In the genomic region with DNA sequence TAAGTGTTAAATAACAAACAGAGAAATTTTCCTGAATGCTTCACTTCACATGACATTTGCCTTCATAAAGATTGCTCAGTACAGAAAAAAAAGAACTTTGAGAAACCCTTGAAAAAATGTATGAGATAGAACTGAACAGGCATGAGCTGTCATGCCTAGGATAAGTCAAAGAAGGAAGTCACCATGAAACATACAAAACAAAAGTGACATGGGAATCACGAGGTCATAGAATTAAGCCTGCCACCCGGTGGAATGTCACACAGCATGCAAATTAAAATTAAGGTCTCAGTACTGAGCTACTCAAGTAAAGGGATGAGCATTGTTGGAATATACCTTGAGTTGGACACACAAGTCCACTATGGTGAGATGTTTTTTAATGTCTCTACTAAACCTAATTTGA, we compare ENCODE assay signal across 11 cellular contexts.
A peak's percentile ranks its signal among the peaks of the same experiment; 100 is the strongest.
DNase-seq lines count a peak whose midpoint lies in the region; ATAC-seq and TF ChIP-seq lines count a peak whose summit lies in the region.
"Had no signal": no experiment of that assay in that cellular context is flagged by ENCODE, and none has a peak within 500 bp of the region (broad histone marks: within the 10 kb centered on the region; RNA-seq: fewer than 3 reads in every experiment).

No MANE protein-coding gene starts in this region.

- no peak overlapping the region for H3K4me3 Mint-ChIP-seq in GM23338
- H3K4me3 Mint-ChIP-seq: nephron had no signal

- intact Hi-C loops in mammary epithelial cell (cut with micrococcal nuclease) (no loop called here), left cardiac atrium (cut with DNase I) (no loop called here)

- DNase-seq in GM23338 (ENCODE audit: low spot score) (peak; percentile 8), mammary epithelial cell (no peak), myocyte (ENCODE audit: low read depth) (peak; percentile 10), KBM-7 (no peak), left cardiac atrium (no peak)
- DNase-seq: activated effector memory CD4-positive, alpha-beta T cell treated with Interleukin-2 at 50 U/mL for 16 hours; DMS79; NCI-H774 had no signal

- no peaks in the 10 kb centered on the region for H3K36me3 ChIP-seq in GM23338 (ENCODE audit: insufficient read depth)
- H3K36me3 ChIP-seq in Loucy (ENCODE audit: insufficient read depth, low read length), result no peaks in the 10 kb centered on the region
- no peaks in the 10 kb centered on the region for H3K36me3 ChIP-seq in mammary epithelial cell (ENCODE audit: insufficient read depth, low read length)

- BruUV-seq in mammary epithelial cell (replicated peaks; lab: Mats Ljungman, UMichigan), result no TSS peak

- H3K79me2 ChIP-seq in GM23338 (replicated peaks; ENCODE audit: insufficient read depth), result no peaks in the 10 kb centered on the region
- H3K79me2 ChIP-seq in Loucy (ENCODE audit: insufficient read depth, low read length), result no peaks in the 10 kb centered on the region
- no peaks in the 10 kb centered on the region for H3K79me2 ChIP-seq in mammary epithelial cell (ENCODE audit: insufficient read depth, low read length)

- in situ Hi-C loops in mammary epithelial cell (cut with MboI; ENCODE audit: low sequenced_read_pairs in 2 of 2) (no loop called here), KBM-7 (cut with MboI; ENCODE audit: low pct_unique_long_range_greater_than_20kb, low sequenced_read_pairs) (no loop called here)

- H3K4me3 ChIP-seq in GM23338 (no peak overlapping the region), Loucy (ENCODE audit: low read length, poor library complexity, severe bottlenecking) (no peak overlapping the region), mammary epithelial cell (replicated peaks in 1 of 3; ENCODE audit: insufficient read depth in 1 of 3, low read depth in 2 of 3, low read length in 3 of 3) (no peak overlapping the region)

- H3K27ac ChIP-seq in GM23338 (ENCODE audit: low read depth) (no peak overlapping the region), mammary epithelial cell (ENCODE audit: insufficient read depth, low read depth, low read length) (no peak overlapping the region)

- H3K36me3 Mint-ChIP-seq in GM23338 (ENCODE audit: low read depth), result no peaks in the 10 kb centered on the region

- peaks cover 14% of the 10 kb centered on the region; the same call in 1 of the 2 replicates for H3K9me2 ChIP-seq in GM23338 (ENCODE audit: insufficient read depth)
- H3K9me2 ChIP-seq in Loucy (replicated peaks; ENCODE audit: low read depth, low read length), result no peaks in the 10 kb centered on the region

- H3K9me3 ChIP-seq in Loucy (ENCODE audit: insufficient read depth, low read depth, low read length) (no peaks in the 10 kb centered on the region), mammary epithelial cell (replicated peaks; ENCODE audit: insufficient read depth, low read length) (no peaks in the 10 kb centered on the region)

- peak in 1 of 2 experiments; percentile 36; a peak in 2 of 4 replicates for TF ChIP-seq CTCF in GM23338 (conservative IDR thresholded peaks at IDR 0.05; ENCODE audit: low read depth in 2 of 2)
- peak; percentile 60 for TF ChIP-seq CTCF in Loucy (conservative IDR thresholded peaks at IDR 0.05; ENCODE audit: low read length)
- TF ChIP-seq CTCF in mammary epithelial cell (conservative IDR thresholded peaks at IDR 0.05 in 1 of 2, IDR thresholded peaks at IDR 0.05 in 1 of 2; ENCODE audit: extremely low read depth in 1 of 2, insufficient read depth in 1 of 2, low read depth in 1 of 2, low read length in 2 of 2), result no peak

- H3K27me3 Mint-ChIP-seq in GM23338 (ENCODE audit: insufficient read depth, low read depth, poor library complexity), result no peaks in the 10 kb centered on the region

- H3K9ac ChIP-seq in Loucy (ENCODE audit: low read depth, low read length, poor library complexity, severe bottlenecking) (no peak overlapping the region), mammary epithelial cell (ENCODE audit: insufficient read depth, low read length) (no peak overlapping the region)

- H2AFZ ChIP-seq in GM23338, result no peak overlapping the region
- H2AFZ ChIP-seq in Loucy (ENCODE audit: low read length), result peak overlapping the region; percentile 40; the same call in 1 of the 2 replicates
- peak overlapping the region; percentile 46 for H2AFZ ChIP-seq in mammary epithelial cell (ENCODE audit: low read depth, low read length)

- WGBS in mammary epithelial cell (ENCODE audit: low coverage, missing lambda C conversion rate), result 95% methylated on average over 2 of the region's 2 CpGs

- ATAC-seq in GM23338 (no peak), GM21381 (IDR thresholded peaks at IDR 0.05; ENCODE audit: unreplicated experiment) (no peak), left cardiac atrium (no peak)

- no peaks in the 10 kb centered on the region for H3K4me1 ChIP-seq in GM23338 (ENCODE audit: insufficient read depth)
- no peaks in the 10 kb centered on the region for H3K4me1 ChIP-seq in Loucy (ENCODE audit: insufficient read depth, low read length, poor library complexity, severe bottlenecking)
- H3K4me1 ChIP-seq in mammary epithelial cell (ENCODE audit: insufficient read depth, low read length), result peaks cover 27% of the 10 kb centered on the region

- H3K4me2 ChIP-seq in GM23338 (no peak overlapping the region), Loucy (ENCODE audit: low read depth, low read length, poor library complexity, severe bottlenecking) (no peak overlapping the region), mammary epithelial cell (ENCODE audit: insufficient read depth, low read depth, low read length) (no peak overlapping the region)

- H3K27ac Mint-ChIP-seq in GM23338, result no peak overlapping the region

- H3K27me3 ChIP-seq in GM23338 (ENCODE audit: insufficient read depth) (no peaks in the 10 kb centered on the region), Loucy (ENCODE audit: insufficient read depth, low read length, poor library complexity, severe bottlenecking) (no peaks in the 10 kb centered on the region), mammary epithelial cell (ENCODE audit: insufficient read depth, low read length) (no peaks in the 10 kb centered on the region)

- H3F3A ChIP-seq in GM23338 (replicated peaks; ENCODE audit: low read depth) (no peaks in the 10 kb centered on the region), Loucy (ENCODE audit: low read depth) (no peaks in the 10 kb centered on the region)

- CTCF ChIA-PET in mammary epithelial cell (lab: Charles Lee; ENCODE audit: low non-redundant PET), result no interaction called here

- peaks cover 7% of the 10 kb centered on the region for H3K4me1 Mint-ChIP-seq in GM23338

- H4K20me1 ChIP-seq in GM23338 (replicated peaks; ENCODE audit: insufficient read depth), result no peaks in the 10 kb centered on the region
- H4K20me1 ChIP-seq in Loucy (ENCODE audit: insufficient read depth, low read length, poor library complexity, severe bottlenecking), result no peaks in the 10 kb centered on the region
- no peaks in the 10 kb centered on the region for H4K20me1 ChIP-seq in mammary epithelial cell (ENCODE audit: insufficient read depth, low read length)

- dilution Hi-C loops in mammary epithelial cell (cut with HindIII; ENCODE audit: low sequenced_read_pairs), result no loop called here

- no peaks in the 10 kb centered on the region for H3K9me3 Mint-ChIP-seq in GM23338
- H3K9me3 Mint-ChIP-seq: nephron had no signal

Comparison
In these comparisons a context has a peak if more than half of its experiments do, and no peak if none do; other contexts are left out.
1. DNase-seq: peak in GM23338 (single experiment) and myocyte (single experiment); none in mammary epithelial cell (single experiment), KBM-7 (single experiment) and left cardiac atrium (single experiment).